ENCODE assay signal across 13 cellular contexts in genomic region chr1:204025917-204026709, GRCh38.
"Had no signal": no experiment of that assay in that cellular context is flagged by ENCODE, and none has a peak within 500 bp of the region (broad histone marks: within the 10 kb centered on the region; RNA-seq: fewer than 3 reads in every experiment).

No MANE protein-coding gene starts in this region.

- H3K4me1 Mint-ChIP-seq: activated T-helper 17 cell treated with anti-CD3 and anti-CD28 coated beads, Interleukin-2, amount 50 U/mL, for 72 hours; natural killer cell had no signal

- H3K27ac Mint-ChIP-seq: activated naive CD4-positive, alpha-beta T cell treated with anti-CD3 and anti-CD28 coated beads for 36 hours; activated T-helper 17 cell treated with anti-CD3 and anti-CD28 coated beads, Interleukin-2, amount 50 U/mL, for 72 hours; dendritic cell treated with granulocyte-macrophage colony-stimulating factor and Interleukin-4, amounts not matched to agents 40 ng/mL and 50 ng/mL, for 4 days; natural killer cell had no signal

- ATAC-seq: activated T-helper 17 cell treated with anti-CD3 and anti-CD28 coated beads, Interleukin-2, amount 50 U/mL, for 72 hours; gastrocnemius medialis; left cardiac atrium; lower lobe of right lung; natural killer cell; sciatic nerve had no signal

- H3K27ac ChIP-seq: ascending aorta, gastrocnemius medialis, heart left ventricle, lower lobe of right lung, stomach, testis had no signal

- H3K9me3 Mint-ChIP-seq: activated naive CD4-positive, alpha-beta T cell treated with anti-CD3 and anti-CD28 coated beads for 36 hours; activated T-helper 17 cell treated with anti-CD3 and anti-CD28 coated beads, Interleukin-2, amount 50 U/mL, for 72 hours; dendritic cell treated with granulocyte-macrophage colony-stimulating factor and Interleukin-4, amounts not matched to agents 40 ng/mL and 50 ng/mL, for 4 days; natural killer cell had no signal

- H3K36me3 ChIP-seq: ascending aorta, gastrocnemius medialis, heart left ventricle, lower lobe of right lung, stomach had no signal

- H3K4me3 Mint-ChIP-seq: activated naive CD4-positive, alpha-beta T cell treated with anti-CD3 and anti-CD28 coated beads for 36 hours; activated T-helper 17 cell treated with anti-CD3 and anti-CD28 coated beads, Interleukin-2, amount 50 U/mL, for 72 hours; dendritic cell treated with granulocyte-macrophage colony-stimulating factor and Interleukin-4, amounts not matched to agents 40 ng/mL and 50 ng/mL, for 4 days; natural killer cell had no signal

- H3K9me3 ChIP-seq: ascending aorta, gastrocnemius medialis, heart left ventricle, lower lobe of right lung, stomach, testis had no signal

- H3K27me3 ChIP-seq: ascending aorta, gastrocnemius medialis, testis had no signal

- H3K36me3 Mint-ChIP-seq: natural killer cell had no signal

- H3K4me1 ChIP-seq: ascending aorta, heart left ventricle, lower lobe of right lung, stomach, testis had no signal

- H3K4me3 ChIP-seq: ascending aorta, gastrocnemius medialis, heart left ventricle, lower lobe of right lung, stomach, testis had no signal

- DNase-seq: activated CD4-positive, CD25-positive, alpha-beta regulatory T cell treated with anti-CD3 and anti-CD28 coated beads, Interleukin-2, amount 50 U/mL, for 72 hours; activated naive CD4-positive, alpha-beta T cell treated with anti-CD3 and anti-CD28 coated beads for 36 hours; gastrocnemius medialis; heart left ventricle; left cardiac atrium; lower lobe of right lung; natural killer cell; stomach; testis had no signal
